23 cellular contexts compared by ENCODE assay signal in genomic region chr10:73883553-73883952, GRCh38. TPM values are rescaled to one million over a fixed set of nuclear protein-coding genes. Genes with fewer than 3 reads are reported as not detected.
"Had no signal": no experiment of that assay in that cellular context is flagged by ENCODE, and none has a peak within 500 bp of the region (broad histone marks: within the 10 kb centered on the region; RNA-seq: fewer than 3 reads in every experiment).

No MANE protein-coding gene starts in this region.

- ATAC-seq: effector memory CD8-positive, alpha-beta T cell; heart left ventricle; left lobe of liver; mucosa of descending colon; naive thymus-derived CD4-positive, alpha-beta T cell; sciatic nerve; stimulated activated naive CD8-positive, alpha-beta T cell treated with anti-CD3 and anti-CD28 coated beads, Interleukin-15, amount 100 ng/mL, for 72 hours had no signal

- H3K4me2 ChIP-seq: hepatocyte, neural progenitor cell, smooth muscle cell had no signal

- H2AFZ ChIP-seq: hepatocyte, neural progenitor cell had no signal

- DNase-seq: cortex of kidney; effector memory CD8-positive, alpha-beta T cell; heart left ventricle; kidney; mesenchymal stem cell; mucosa of descending colon; naive thymus-derived CD4-positive, alpha-beta T cell; stimulated activated CD4-positive, alpha-beta T cell treated with anti-CD3 and anti-CD28 coated beads, Interleukin-12 subunit alpha, Interleukin-12 subunit beta, amount 100 ng/mL, for 4 hours; stimulated activated CD4-positive, alpha-beta T cell treated with anti-CD3 and anti-CD28 coated beads, Interleukin-1b, Interleukin-23, amount 100 ng/mL, for 48 hours; stimulated activated CD4-positive, alpha-beta T cell treated with anti-CD3 and anti-CD28 coated beads, Interleukin-4, amount 100 ng/mL, for 1 hour; stimulated activated CD8-positive, alpha-beta memory T cell treated with anti-CD3 and anti-CD28 coated beads, Interleukin-4, amount 100 ng/mL, for 48 hours; stimulated activated naive CD4-positive, alpha-beta T cell; stimulated activated naive CD8-positive, alpha-beta T cell treated with anti-CD3 and anti-CD28 coated beads, Interleukin-15, amount 100 ng/mL, for 72 hours; thyroid gland had no signal

- FAIRE-seq: endometrium, frontal cortex, kidney had no signal

- H3K36me3 ChIP-seq: heart left ventricle, neural progenitor cell, prostate gland, right atrium auricular region, thyroid gland had no signal

- H3K4me3 ChIP-seq: heart left ventricle, hepatocyte, mucosa of descending colon, neural progenitor cell, prostate gland, right atrium auricular region, smooth muscle cell, thyroid gland had no signal

- H3K27me3 ChIP-seq: heart left ventricle, hepatocyte, neural progenitor cell, right atrium auricular region, thyroid gland had no signal

- H3K27ac ChIP-seq: heart left ventricle, hepatocyte, neural progenitor cell, prostate gland, right atrium auricular region, thyroid gland had no signal

- H3K4me1 ChIP-seq: neural progenitor cell had no signal

- H3K79me2 ChIP-seq: hepatocyte had no signal

- H3K9me3 ChIP-seq: heart left ventricle, mucosa of descending colon, prostate gland, right atrium auricular region, thyroid gland had no signal

- H3K9ac ChIP-seq: neural progenitor cell had no signal

RNA-seq across cellular contexts. Expression of gene PLAU, which starts 27.4 kb away (rescaled TPM):
- polyA plus RNA-seq: naive thymus-derived CD4-positive, alpha-beta T cell had no signal
